Comparison of ENCODE assay signal across 35 cellular contexts in the genomic region with DNA sequence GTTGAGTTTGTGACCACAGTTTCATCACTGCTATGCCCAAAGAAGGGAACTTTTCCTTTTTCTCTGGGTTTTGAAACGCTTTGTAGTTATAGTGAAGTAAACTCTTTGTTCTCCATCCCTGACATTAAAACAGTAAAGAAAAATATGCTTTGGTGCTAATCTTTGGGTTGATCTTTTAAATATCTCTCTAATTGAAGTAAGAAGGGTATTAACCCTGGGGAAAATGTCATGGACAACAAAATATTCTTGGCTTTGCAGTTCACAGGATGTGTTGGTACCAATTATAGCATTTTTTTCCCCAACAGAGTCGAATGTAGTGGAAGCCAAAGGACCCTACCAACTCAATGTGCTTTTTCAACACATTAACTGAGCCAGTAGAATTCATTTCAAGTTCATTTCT.
"Had no signal": no experiment of that assay in that cellular context is flagged by ENCODE, and none has a peak within 500 bp of the region (broad histone marks: within the 10 kb centered on the region; RNA-seq: fewer than 3 reads in every experiment).

No MANE protein-coding gene starts in this region.

- H3K36me3 ChIP-seq: adrenal gland, breast epithelium, cardiac muscle cell, colonic mucosa, esophagus squamous epithelium, gastrocnemius medialis, heart left ventricle, WERI-Rb-1 had no signal

- H3K27me3 ChIP-seq: adrenal gland, body of pancreas, breast epithelium, cardiac muscle cell, colonic mucosa, esophagus squamous epithelium, gastrocnemius medialis, heart left ventricle had no signal

- H3K4me1 ChIP-seq: adrenal gland, body of pancreas, breast epithelium, colonic mucosa, esophagus squamous epithelium had no signal

- DNase-seq: activated B cell treated with CpG ODN at 0.5 μM for 24 hours; activated CD4-positive, alpha-beta T cell treated with anti-CD3 and anti-CD28 coated beads for 48 hours; activated CD4-positive, alpha-beta T cell treated with anti-CD3 and anti-CD28 coated beads, Interleukin-2, amount 50 U/mL, for 1 hour; activated CD4-positive, alpha-beta T cell treated with anti-CD3 and anti-CD28 coated beads, Interleukin-2, amount 50 U/mL, for 48 hours; activated CD8-positive, alpha-beta memory T cell treated with anti-CD3 and anti-CD28 coated beads for 24 hours; activated CD8-positive, alpha-beta T cell treated with anti-CD3 and anti-CD28 coated beads for 36 hours; activated effector memory CD4-positive, alpha-beta T cell treated with Interleukin-2 at 50 U/mL for 16 hours; activated gamma-delta T cell treated with Interleukin-2 at 50 U/mL for 16 hours; activated naive CD4-positive, alpha-beta T cell treated with anti-CD3 and anti-CD28 coated beads for 36 hours; activated naive CD8-positive, alpha-beta T cell treated with anti-CD3 and anti-CD28 coated beads for 36 hours; activated naive CD8-positive, alpha-beta T cell treated with anti-CD3 and anti-CD28 coated beads, Interleukin-2, amount 50 U/mL, for 24 hours; activated T-cell treated with anti-CD3 and anti-CD28 coated beads, Interleukin-2, amount 50 U/mL, for 4 hours; adrenal gland; amygdala; aorta; body of pancreas; central memory CD4-positive, alpha-beta T cell; cerebellar nuclear complex; colonic mucosa; effector CD8-positive, alpha-beta T cell; esophagus squamous epithelium; glutamatergic neuron; T-helper 1 cell; T-helper 17 cell; T1000; WERI-Rb-1 had no signal

- H3K27ac Mint-ChIP-seq: activated B cell treated with CpG ODN at 0.5 μM for 24 hours; activated CD8-positive, alpha-beta T cell treated with anti-CD3 and anti-CD28 coated beads for 36 hours; activated naive CD4-positive, alpha-beta T cell treated with anti-CD3 and anti-CD28 coated beads for 36 hours; activated naive CD4-positive, alpha-beta T cell treated with anti-CD3 and anti-CD28 coated beads, Interleukin-2, amount 50 U/mL, for 24 hours; activated naive CD8-positive, alpha-beta T cell treated with anti-CD3 and anti-CD28 coated beads for 36 hours; activated naive CD8-positive, alpha-beta T cell treated with anti-CD3 and anti-CD28 coated beads, Interleukin-2, amount 50 U/mL, for 24 hours; activated T-helper 17 cell treated with anti-CD3 and anti-CD28 coated beads, Interleukin-2, amount 50 U/mL, for 72 hours; T-helper 17 cell; T-helper 2 cell treated with Interferon-gamma antibody and Interleukin-4, amounts not matched to agents 5 μg/mL and 100 μg/mL, for 36 hours had no signal

- H3K27ac ChIP-seq: adrenal gland, body of pancreas, breast epithelium, cardiac muscle cell, colonic mucosa, epithelial cell of prostate, esophagus squamous epithelium, WERI-Rb-1 had no signal

- ATAC-seq: activated CD4-positive, CD25-positive, alpha-beta regulatory T cell treated with anti-CD3 and anti-CD28 coated beads, Interleukin-2, amount 50 U/mL, for 24 hours; activated CD8-positive, alpha-beta T cell treated with anti-CD3 and anti-CD28 coated beads for 36 hours; activated naive CD8-positive, alpha-beta T cell treated with anti-CD3 and anti-CD28 coated beads, Interleukin-2, amount 50 U/mL, for 24 hours; activated T-cell treated with anti-CD3 and anti-CD28 coated beads, Interleukin-2, amount 50 U/mL, for 4 hours; activated T-helper 17 cell treated with anti-CD3 and anti-CD28 coated beads, Interleukin-2, amount 50 U/mL, for 72 hours; body of pancreas; T-helper 17 cell had no signal

- H3K9me3 ChIP-seq: adrenal gland, body of pancreas, breast epithelium, colonic mucosa, esophagus squamous epithelium, gastrocnemius medialis had no signal

- H3K9me3 Mint-ChIP-seq: T-helper 2 cell treated with Interferon-gamma antibody and Interleukin-4, amounts not matched to agents 5 μg/mL and 100 μg/mL, for 36 hours had no signal

- H3K27me3 Mint-ChIP-seq: activated B cell treated with CpG ODN at 0.5 μM for 24 hours; activated CD8-positive, alpha-beta T cell treated with anti-CD3 and anti-CD28 coated beads for 36 hours; activated naive CD8-positive, alpha-beta T cell treated with anti-CD3 and anti-CD28 coated beads for 36 hours; activated naive CD8-positive, alpha-beta T cell treated with anti-CD3 and anti-CD28 coated beads, Interleukin-2, amount 50 U/mL, for 24 hours; activated T-helper 17 cell treated with anti-CD3 and anti-CD28 coated beads, Interleukin-2, amount 50 U/mL, for 72 hours had no signal

- H3K4me3 Mint-ChIP-seq: activated B cell treated with CpG ODN at 0.5 μM for 24 hours; activated CD8-positive, alpha-beta T cell treated with anti-CD3 and anti-CD28 coated beads for 36 hours; activated naive CD4-positive, alpha-beta T cell treated with anti-CD3 and anti-CD28 coated beads for 36 hours; activated naive CD4-positive, alpha-beta T cell treated with anti-CD3 and anti-CD28 coated beads, Interleukin-2, amount 50 U/mL, for 24 hours; activated naive CD8-positive, alpha-beta T cell treated with anti-CD3 and anti-CD28 coated beads for 36 hours; activated naive CD8-positive, alpha-beta T cell treated with anti-CD3 and anti-CD28 coated beads, Interleukin-2, amount 50 U/mL, for 24 hours; activated T-cell treated with anti-CD3 and anti-CD28 coated beads, Interleukin-2, amount 50 U/mL, for 4 hours; activated T-helper 17 cell treated with anti-CD3 and anti-CD28 coated beads, Interleukin-2, amount 50 U/mL, for 72 hours; T-helper 17 cell; T-helper 2 cell treated with Interferon-gamma antibody and Interleukin-4, amounts not matched to agents 5 μg/mL and 100 μg/mL, for 36 hours had no signal

- H3K36me3 Mint-ChIP-seq: activated naive CD4-positive, alpha-beta T cell treated with anti-CD3 and anti-CD28 coated beads, Interleukin-2, amount 50 U/mL, for 24 hours; activated naive CD8-positive, alpha-beta T cell treated with anti-CD3 and anti-CD28 coated beads for 36 hours had no signal

- H3K4me3 ChIP-seq: adrenal gland, body of pancreas, breast epithelium, cardiac muscle cell, colonic mucosa, esophagus squamous epithelium, gastrocnemius medialis, heart left ventricle had no signal

- H3K4me1 Mint-ChIP-seq: activated B cell treated with CpG ODN at 0.5 μM for 24 hours; activated naive CD4-positive, alpha-beta T cell treated with anti-CD3 and anti-CD28 coated beads, Interleukin-2, amount 50 U/mL, for 24 hours; activated naive CD8-positive, alpha-beta T cell treated with anti-CD3 and anti-CD28 coated beads for 36 hours; activated naive CD8-positive, alpha-beta T cell treated with anti-CD3 and anti-CD28 coated beads, Interleukin-2, amount 50 U/mL, for 24 hours; activated T-helper 17 cell treated with anti-CD3 and anti-CD28 coated beads, Interleukin-2, amount 50 U/mL, for 72 hours; T-helper 17 cell had no signal
